8 cellular contexts compared by ENCODE assay signal in the genomic region with DNA sequence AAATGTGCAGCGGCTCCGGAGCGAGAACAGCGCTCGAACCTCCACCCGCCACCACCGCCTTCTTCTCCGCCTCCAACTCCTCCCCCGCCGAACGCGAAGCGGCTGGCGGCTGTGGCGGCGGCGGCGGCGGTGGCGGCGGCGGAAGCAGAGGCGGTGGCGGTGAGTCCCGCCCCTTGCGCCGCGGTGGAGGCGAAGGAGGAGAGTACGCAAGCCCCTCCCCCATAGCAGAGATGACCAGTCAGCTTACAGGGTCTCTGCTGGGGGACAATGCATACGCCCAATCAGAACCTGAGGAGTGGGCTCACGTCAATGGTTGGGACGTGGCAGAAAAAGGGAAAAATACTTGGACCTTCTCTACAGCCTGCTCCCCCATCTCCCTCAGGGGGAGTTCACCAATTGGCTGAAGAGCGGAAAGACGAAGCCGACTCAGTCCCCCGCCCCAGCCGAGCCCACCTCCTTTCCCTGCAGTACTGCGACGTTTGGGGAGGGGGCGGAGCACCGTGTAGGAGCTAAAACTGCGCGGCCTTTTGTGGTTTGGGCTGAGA. TPM values are rescaled to one million over a fixed set of nuclear protein-coding genes. Genes with fewer than 3 reads are reported as not detected.
DNase-seq lines count a peak whose midpoint lies in the region; ATAC-seq and TF ChIP-seq lines count a peak whose summit lies in the region.

A gene with protein sequence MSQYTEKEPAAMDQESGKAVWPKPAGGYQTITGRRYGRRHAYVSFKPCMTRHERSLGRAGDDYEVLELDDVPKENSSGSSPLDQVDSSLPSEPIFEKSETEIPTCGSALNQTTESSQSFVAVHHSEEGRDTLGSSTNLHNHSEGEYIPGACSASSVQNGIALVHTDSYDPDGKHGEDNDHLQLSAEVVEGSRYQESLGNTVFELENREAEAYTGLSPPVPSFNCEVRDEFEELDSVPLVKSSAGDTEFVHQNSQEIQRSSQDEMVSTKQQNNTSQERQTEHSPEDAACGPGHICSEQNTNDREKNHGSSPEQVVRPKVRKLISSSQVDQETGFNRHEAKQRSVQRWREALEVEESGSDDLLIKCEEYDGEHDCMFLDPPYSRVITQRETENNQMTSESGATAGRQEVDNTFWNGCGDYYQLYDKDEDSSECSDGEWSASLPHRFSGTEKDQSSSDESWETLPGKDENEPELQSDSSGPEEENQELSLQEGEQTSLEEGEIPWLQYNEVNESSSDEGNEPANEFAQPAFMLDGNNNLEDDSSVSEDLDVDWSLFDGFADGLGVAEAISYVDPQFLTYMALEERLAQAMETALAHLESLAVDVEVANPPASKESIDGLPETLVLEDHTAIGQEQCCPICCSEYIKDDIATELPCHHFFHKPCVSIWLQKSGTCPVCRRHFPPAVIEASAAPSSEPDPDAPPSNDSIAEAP (minus strand): TSS at position 131 of the 545 bp plus-strand sequence. CDS start 26,541 bp downstream, outside the sequence.

- intact Hi-C loops in PC-9 (cut with micrococcal nuclease; ENCODE audit: unreplicated experiment): loop anchor here (1.0 kb wide), 2 partner anchors 662 to 683 kb away; no protein-coding TSS in a partner anchor
- intact Hi-C loops in mucosa of descending colon (cut with DNase I, micrococcal nuclease): no loop called here

- H3K9me3 ChIP-seq in PC-9 (ENCODE audit: insufficient read depth, low read depth): 0 out of 2 replicates have a peak, but pooled peaks cover 3% of the 10 kb centered on the region
- no peaks in the 10 kb centered on the region for H3K9me3 ChIP-seq in mucosa of descending colon

- no peaks in the 10 kb centered on the region for H4K20me1 ChIP-seq in PC-9 (ENCODE audit: insufficient read depth)

- peaks cover 34% of the 10 kb centered on the region for H3K4me1 ChIP-seq in PC-9 (replicated peaks; ENCODE audit: insufficient read depth)
- peaks cover 17% of the 10 kb centered on the region for H3K4me1 ChIP-seq in mucosa of descending colon (ENCODE audit: low read depth)

- peaks cover 37% of the 10 kb centered on the region for H3K79me2 ChIP-seq in PC-9 (ENCODE audit: low read depth)

- ATAC-seq in GM21619 (IDR thresholded peaks at IDR 0.05; ENCODE audit: unreplicated experiment) (peak; percentile 75), mucosa of descending colon (peak; percentile 94)

- H3K27me3 ChIP-seq in PC-9 (ENCODE audit: insufficient read depth, low read depth): no peaks in the 10 kb centered on the region

- no peaks in the 10 kb centered on the region for H3K9me2 ChIP-seq in PC-9 (ENCODE audit: insufficient read depth)

- TF ChIP-seq CTCF in PC-9 (conservative IDR thresholded peaks at IDR 0.05) (no peak), mucosa of descending colon (IDR thresholded peaks at IDR 0.05) (no peak)

- H3K36me3 ChIP-seq in PC-9 (ENCODE audit: low read depth) (no peaks in the 10 kb centered on the region), mucosa of descending colon (ENCODE audit: low read depth) (peaks cover 4% of the 10 kb centered on the region)

- H3K27ac ChIP-seq in PC-9: peak within 1 kb of the TSS; percentile 81
- peak within 1 kb of the TSS; percentile 96 for H3K27ac ChIP-seq in epithelial cell of prostate

- peak; percentile 99 for DNase-seq in DMS114 treated with DMSO at 0.1 percent for 48 hours (lab: John Stamatoyannopoulos, UW; ENCODE audit: unreplicated experiment)
- DNase-seq in Jurkat, Clone E6-1 (ENCODE audit: low read depth, low spot score): peak; percentile 100
- peak; percentile 97 to 98 for DNase-seq in PC-9
- peak; percentile 95 for DNase-seq in activated T-cell treated with anti-CD3 and anti-CD28 coated beads, Interleukin-2, amount 50 U/mL, for 1 hour
- peak; percentile 99 for DNase-seq in epithelial cell of prostate (ENCODE audit: low read depth, low spot score)
- DNase-seq in mucosa of descending colon: peak; percentile 96 to 98 (median 98)
- peak; percentile 90 for DNase-seq in stimulated activated CD8-positive, alpha-beta memory T cell treated with anti-CD3 and anti-CD28 coated beads, Interleukin-4, amount 100 ng/mL, for 24 hours (ENCODE audit: low read depth)

- H3K4me3 ChIP-seq in Jurkat, Clone E6-1 (ENCODE audit: low read length): peak within 1 kb of the TSS; percentile 82
- H3K4me3 ChIP-seq in PC-9 (peak within 1 kb of the TSS; percentile 63), mucosa of descending colon (peak within 1 kb of the TSS; percentile 81)

- H2AFZ ChIP-seq in PC-9: peak within 1 kb of the TSS; percentile 95

- POLR2A ChIA-PET in PC-9 (lab: Charles Lee; ENCODE audit: unreplicated experiment): interaction anchor here (0.6 to 0.8 kb wide), 2 partner anchors 246 to 682 kb away, joined by 4 read pairs; no protein-coding TSS in a partner anchor

- H3K4me2 ChIP-seq in PC-9: peak within 1 kb of the TSS; percentile 92

- CTCF ChIA-PET in PC-9 (lab: Charles Lee): no interaction called here

- no TSS peak for BruUV-seq in PC-9 (replicated peaks; lab: Mats Ljungman, UMichigan)

- peaks cover 29% of the 10 kb centered on the region for H3F3A ChIP-seq in PC-9 (ENCODE audit: insufficient read depth, low read depth)

RNA-seq across cellular contexts. Expression of the gene that starts here (rescaled TPM):
- 38.4 TPM for polyA plus RNA-seq in Jurkat, Clone E6-1 (2012; ENCODE audit: insufficient read depth, insufficient read length)
- total RNA-seq in PC-9 (2021): 23.0 and 29.9 TPM in 2 replicates
- 100 to 1,000 TPM in 1 of 3 donors, 10 to 100 TPM in 2; 76.5 to 139 (median 83.7) TPM for total RNA-seq in mucosa of descending colon

Comparison
In these comparisons a context has a peak if more than half of its experiments do, and no peak if none do; other contexts are left out.
1. Peak in every context shown above with its lines: DNase-seq, ATAC-seq, H3K4me3 ChIP-seq and H3K27ac ChIP-seq.